In the genomic region with DNA sequence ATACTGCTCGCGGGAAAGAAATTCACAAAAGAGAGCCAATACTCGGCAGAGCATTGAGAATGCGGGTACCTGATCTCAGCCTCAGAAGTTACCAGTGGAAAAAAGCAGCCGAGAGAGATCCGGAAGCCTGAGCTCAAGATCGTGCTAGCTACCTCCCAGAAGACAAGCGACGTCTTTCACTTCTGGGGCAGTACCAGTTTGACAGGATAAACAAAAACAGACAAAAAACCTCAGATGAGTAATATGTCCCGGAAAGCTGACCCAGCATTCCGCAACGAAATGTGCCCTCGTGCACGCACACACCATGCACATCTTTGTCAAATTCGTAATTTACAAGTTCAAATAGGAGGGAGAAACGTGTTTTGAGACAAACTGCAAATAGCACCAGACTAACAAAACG, we compare ENCODE assay signal across 8 cellular contexts.
DNase-seq lines count a peak whose midpoint lies in the region; ATAC-seq and TF ChIP-seq lines count a peak whose summit lies in the region.
"Not testable (repeated sequence)": the region's sequence is repeated elsewhere in the genome, so short reads cannot be mapped to it uniquely, and the experiment has no call there.

No MANE protein-coding gene starts in this region.

- not testable (repeated sequence) for H3K27ac Mint-ChIP-seq in WTC11
- H3K27ac Mint-ChIP-seq in memory B cell: peak overlapping the region; percentile 77

- BruUV-seq in mammary epithelial cell (replicated peaks; lab: Mats Ljungman, UMichigan): TSS peak; percentile 15

- not testable (repeated sequence) for H3K27ac ChIP-seq in mammary epithelial cell (ENCODE audit: insufficient read depth, low read depth, low read length)
- peak overlapping the region in 1 of 2 donors; percentile 65 for H3K27ac ChIP-seq in thoracic aorta

- dilution Hi-C loops in mammary epithelial cell (cut with HindIII; ENCODE audit: low sequenced_read_pairs): not testable (repeated sequence)

- H3K9me3 Mint-ChIP-seq in WTC11, memory B cell: not testable (repeated sequence)

- CTCF ChIA-PET in WTC11 (lab: Charles Lee); mammary epithelial cell (lab: Charles Lee; ENCODE audit: low non-redundant PET): not testable (repeated sequence)

- H4K20me1 ChIP-seq in mammary epithelial cell (ENCODE audit: insufficient read depth, low read length): not testable (repeated sequence)

- POLR2A ChIA-PET in WTC11 (lab: Charles Lee): not testable (repeated sequence)

- WGBS in mammary epithelial cell (ENCODE audit: low coverage, missing lambda C conversion rate): no CpG with 5 or more reads among the region's 17 CpGs

- intact Hi-C loops in mammary epithelial cell (cut with micrococcal nuclease): not testable (repeated sequence)

- H3K27me3 Mint-ChIP-seq in WTC11 (ENCODE audit: low read depth); memory B cell: not testable (repeated sequence)

- H3K9me3 ChIP-seq in mammary epithelial cell (replicated peaks; ENCODE audit: insufficient read depth, low read length); thoracic aorta: not testable (repeated sequence)

- not testable (repeated sequence) for DNase-seq in WTC11 (ENCODE audit: low spot score); mammary epithelial cell; memory B cell (ENCODE audit: low spot score in 2 of 2); thoracic aorta (ENCODE audit: low spot score)

- not testable (repeated sequence) for H3K79me2 ChIP-seq in mammary epithelial cell (ENCODE audit: insufficient read depth, low read length)

- H3K4me2 ChIP-seq in mammary epithelial cell (ENCODE audit: insufficient read depth, low read depth, low read length): not testable (repeated sequence)

- peak; percentile 29 for ATAC-seq in GM18508 (IDR thresholded peaks at IDR 0.05; ENCODE audit: insufficient read depth, unreplicated experiment)
- peak; percentile 14 for ATAC-seq in GM19468 (IDR thresholded peaks at IDR 0.05; ENCODE audit: extremely low read depth, unreplicated experiment)
- ATAC-seq in HG02678 (IDR thresholded peaks at IDR 0.05; ENCODE audit: unreplicated experiment): peak; percentile 28
- ATAC-seq in HG03280 (IDR thresholded peaks at IDR 0.05; ENCODE audit: unreplicated experiment): peak; percentile 27
- not testable (repeated sequence) for ATAC-seq in WTC11
- ATAC-seq in memory B cell (ENCODE audit: low read depth): peak; percentile 26
- ATAC-seq in thoracic aorta (ENCODE audit: insufficient number of reproducible peaks, low FRiP score, low read depth): peak; percentile 39

- H3K4me1 Mint-ChIP-seq in WTC11, memory B cell: not testable (repeated sequence)

- H3K36me3 Mint-ChIP-seq in WTC11, memory B cell: not testable (repeated sequence)

- H3K9ac ChIP-seq in mammary epithelial cell (ENCODE audit: insufficient read depth, low read length): not testable (repeated sequence)

- H3K27me3 ChIP-seq in mammary epithelial cell (ENCODE audit: insufficient read depth, low read length); thoracic aorta (replicated peaks; ENCODE audit: insufficient read depth): not testable (repeated sequence)

- in situ Hi-C loops in mammary epithelial cell (cut with MboI; ENCODE audit: low sequenced_read_pairs in 2 of 2): not testable (repeated sequence)

- H2AFZ ChIP-seq in mammary epithelial cell (ENCODE audit: low read depth, low read length): not testable (repeated sequence)

- H3K4me1 ChIP-seq in mammary epithelial cell (ENCODE audit: insufficient read depth, low read length); thoracic aorta (ENCODE audit: control insufficient read depth in 1 of 2, low read depth in 2 of 2): not testable (repeated sequence)

- not testable (repeated sequence) for H3K4me3 ChIP-seq in mammary epithelial cell (replicated peaks in 1 of 3; ENCODE audit: insufficient read depth in 1 of 3, low read depth in 2 of 3, low read length in 3 of 3)
- H3K4me3 ChIP-seq in thoracic aorta: peak overlapping the region; percentile 70

- not testable (repeated sequence) for H3K36me3 ChIP-seq in mammary epithelial cell (ENCODE audit: insufficient read depth, low read length); thoracic aorta

- not testable (repeated sequence) for TF ChIP-seq CTCF in WTC11 (IDR thresholded peaks at IDR 0.05); mammary epithelial cell (conservative IDR thresholded peaks at IDR 0.05 in 1 of 2, IDR thresholded peaks at IDR 0.05 in 1 of 2; ENCODE audit: extremely low read depth in 1 of 2, insufficient read depth in 1 of 2, low read depth in 1 of 2, low read length in 2 of 2); thoracic aorta (IDR thresholded peaks at IDR 0.05)

- H3K4me3 Mint-ChIP-seq in WTC11 (peak overlapping the region; percentile 52; the same call in 1 of the 2 replicates), memory B cell (peak overlapping the region; percentile 87)
